In genomic region chr6:30481965-30482644, GRCh38 we compare ENCODE assay signal across 8 cellular contexts. TPM values are rescaled to one million over a fixed set of nuclear protein-coding genes. Genes with fewer than 3 reads are reported as not detected.
A peak's percentile ranks its signal among the peaks of the same experiment; 100 is the strongest.
DNase-seq lines count a peak whose midpoint lies in the region; ATAC-seq and TF ChIP-seq lines count a peak whose summit lies in the region.
"Not testable (repeated sequence)": the region's sequence is repeated elsewhere in the genome, so short reads cannot be mapped to it uniquely, and the experiment has no call there.

No MANE protein-coding gene starts in this region.

- intact Hi-C loops in Panc1 (cut with micrococcal nuclease; ENCODE audit: unreplicated experiment), result loop anchor here (5.0 kb wide), 1 partner anchor 115 kb away; no protein-coding TSS in a partner anchor

- H3K27me3 ChIP-seq in Panc1 (ENCODE audit: control insufficient read depth, insufficient read depth, low read length), result peaks cover 26% of the 10 kb centered on the region

- not testable (repeated sequence) for H3K27ac ChIP-seq in Panc1 (ENCODE audit: low read length)

- BruUV-seq in Panc1 (replicated peaks; lab: Mats Ljungman, UMichigan), result not testable (repeated sequence)

- ATAC-seq in GM19395 (IDR thresholded peaks at IDR 0.05; ENCODE audit: unreplicated experiment) (peak; percentile 69), Panc1 (peak; percentile 96)

- not testable (repeated sequence) for H3K4me3 ChIP-seq in AG10803 (ENCODE audit: low read length)
- peak overlapping the region; percentile 16 to 46 for H3K4me3 ChIP-seq in Panc1 (ENCODE audit: low read depth in 2 of 2, low read length in 2 of 2)

- CTCF ChIA-PET in Panc1 (lab: Charles Lee), result interaction anchor here (0.6 to 1.9 kb wide), 8 partner anchors 15 to 160 kb away, joined by 3 to 17 read pairs (median 6); no protein-coding TSS in a partner anchor

- TF ChIP-seq CTCF in AG10803 (conservative IDR thresholded peaks at IDR 0.05; ENCODE audit: low read length) (peak; percentile 71), LNCAP (IDR thresholded peaks at IDR 0.05) (peak; percentile 70), Panc1 (IDR thresholded peaks at IDR 0.05) (peak; percentile 95)

- H3K9me3 ChIP-seq in Panc1 (ENCODE audit: control insufficient read depth, insufficient read depth, low read depth, low read length), result not testable (repeated sequence)

- H3K36me3 ChIP-seq in Panc1 (ENCODE audit: control insufficient read depth, insufficient read depth, low read length), result not testable (repeated sequence)

- not testable (repeated sequence) for H3K4me1 ChIP-seq in Panc1 (ENCODE audit: control insufficient read depth, insufficient read depth, low read length)

- in situ Hi-C loops in Panc1 (cut with HindIII; ENCODE audit: low pct_unique_long_range_greater_than_20kb, low sequenced_read_pairs), result not testable (repeated sequence)

- POLR2A ChIA-PET in Panc1 (lab: Charles Lee), result not testable (repeated sequence)

- peak; percentile 45 for DNase-seq in AG10803 (ENCODE audit: low read depth)
- not testable (repeated sequence) for DNase-seq in Panc1 (ENCODE audit: low read depth, low spot score)
- DNase-seq in activated CD8-positive, alpha-beta memory T cell treated with anti-CD3 and anti-CD28 coated beads for 4 hours (ENCODE audit: low read depth in 2 of 2), result peak; percentile 67 to 69
- peak; percentile 87 for DNase-seq in dermis blood vessel endothelial cell
- DNase-seq in kidney tubule cell (ENCODE audit: low spot score), result peak; percentile 68
- peak; percentile 70 to 81 for DNase-seq in stimulated activated CD4-positive, alpha-beta T cell treated with anti-CD3 and anti-CD28 coated beads, Interleukin-15, amount 100 ng/mL, for 48 hours (ENCODE audit: low read depth in 2 of 2)

RNA-seq across cellular contexts. Expression of gene HLA-E, which starts 7.2 kb away (rescaled TPM):
- total RNA-seq in Panc1 (2021; ENCODE audit: unreplicated experiment) (132 TPM), dermis blood vessel endothelial cell (717 and 1,065 TPM in 2 replicates)
- 140 TPM for polyA plus RNA-seq in Panc1 (2012; ENCODE audit: insufficient read length)
